In genomic region chr1:151716771-151717631, GRCh38 we compare ENCODE assay signal across 8 cellular contexts. TPM values are rescaled to one million over a fixed set of nuclear protein-coding genes. Genes with fewer than 3 reads are reported as not detected.
DNase-seq lines count a peak whose midpoint lies in the region; ATAC-seq and TF ChIP-seq lines count a peak whose summit lies in the region.

TSS of gene CELF3 (minus strand) at chr1:151716803. CDS start at chr1:151716020, 783 bp downstream.

- H3K36me3 ChIP-seq in BLaER1 treated with 17β-estradiol and CSF1 and Interleukin-3, amounts not matched to agents 10 nM and 100 nM = no peaks in the 10 kb centered on the region
- H3K36me3 ChIP-seq in IMR-90 (ENCODE audit: control insufficient read depth, insufficient read depth, low read length) = no peaks in the 10 kb centered on the region

- H2BK5ac ChIP-seq in IMR-90 (ENCODE audit: low read depth, low read length, poor library complexity, severe bottlenecking) = no peak within 1 kb of the TSS

- H3K9me3 ChIP-seq in BLaER1 treated with 17β-estradiol and CSF1 and Interleukin-3, amounts not matched to agents 10 nM and 100 nM (replicated peaks in 1 of 11) = no peaks in the 10 kb centered on the region
- no peaks in the 10 kb centered on the region for H3K9me3 ChIP-seq in IMR-90 (ENCODE audit: control insufficient read depth, insufficient read depth, low read length)

- dilution Hi-C loops in IMR-90 (cut with HindIII; ENCODE audit: low sequenced_read_pairs, unreplicated experiment) = no loop called here

- in situ Hi-C loops in IMR-90 (cut with MboI; ENCODE audit: low sequenced_read_pairs) = no loop called here

- DNase-seq in IMR-90 (no peak), SHP77 treated with DMSO at 0.1 percent for 48 hours (lab: John Stamatoyannopoulos, UW) (peak; percentile 100), head of caudate nucleus (peak; percentile 49 to 93 (median 77))
- DNase-seq in activated CD4-positive, CD25-positive, alpha-beta regulatory T cell treated with anti-CD3 and anti-CD28 coated beads, Interleukin-2, amount 50 U/mL, for 72 hours = no peak

- no peak within 1 kb of the TSS for H2AFZ ChIP-seq in IMR-90 (replicated peaks; ENCODE audit: low read length, poor library complexity)

- intact Hi-C loops in IMR-90 (cut with micrococcal nuclease) (loop anchor here (2.0 kb wide), 1 partner anchor 24 kb away; no protein-coding TSS in a partner anchor), head of caudate nucleus (cut with DNase I) (loop anchor here (10.0 kb wide), 1 partner anchor 102 kb away; the partner anchor contains the start of gene SNX27)

- BruUV-seq in IMR-90 (replicated peaks; lab: Mats Ljungman, UMichigan) = no TSS peak

- H2AK9ac ChIP-seq in IMR-90 (replicated peaks; ENCODE audit: low read depth, low read length, poor library complexity) = no peak within 1 kb of the TSS

- peak within 1 kb of the TSS; percentile 18 for H3K4me3 Mint-ChIP-seq in stimulated activated memory B cell treated with anti-CD40 and anti-IgM and Interleukin-4, amounts not matched to agents 10 μg/mL and 1 μg/mL and 100 μg/mL, for 72 hours

- no peak within 1 kb of the TSS for H3K4ac ChIP-seq in IMR-90 (ENCODE audit: low read depth, low read length)

- H4K8ac ChIP-seq in IMR-90 (ENCODE audit: low read depth in 2 of 2, low read length in 2 of 2) = no peak within 1 kb of the TSS

- no peak for TF ChIP-seq RAD21 in IMR-90 (IDR thresholded peaks at IDR 0.05; ENCODE audit: low read length)

- H2BK20ac ChIP-seq in IMR-90 (ENCODE audit: low read depth, low read length) = no peak within 1 kb of the TSS

- H2BK15ac ChIP-seq in IMR-90 (ENCODE audit: low read depth, low read length) = no peak within 1 kb of the TSS

- H3K23ac ChIP-seq in IMR-90 (ENCODE audit: low read depth, low read length) = 0 out of 2 replicates have a peak within 1 kb of the TSS, but pooled peaks have one; percentile 11

- no peak within 1 kb of the TSS for H4K5ac ChIP-seq in IMR-90 (ENCODE audit: low read depth, low read length)

- H4K20me1 ChIP-seq in BLaER1 treated with 17β-estradiol and CSF1 and Interleukin-3, amounts not matched to agents 10 nM and 100 nM = peaks cover 0 to 14% (median 0%) of the 10 kb centered on the region in 11 experiments; a peak in 3 of 22 replicates
- H4K20me1 ChIP-seq in IMR-90 (ENCODE audit: insufficient read depth, low read length) = no peaks in the 10 kb centered on the region; the same call in 1 of the 2 replicates

- H3K27ac ChIP-seq in BLaER1 treated with 17β-estradiol and CSF1 and Interleukin-3, amounts not matched to agents 10 nM and 100 nM = no peak within 1 kb of the TSS
- no peak within 1 kb of the TSS for H3K27ac ChIP-seq in IMR-90 (ENCODE audit: insufficient read depth, low read length)

- CTCF ChIA-PET in IMR-90 (lab: Yijun Ruan, JAX) = no interaction called here

- POLR2A ChIA-PET in IMR-90 (lab: Charles Lee; ENCODE audit: unreplicated experiment) = no interaction called here

- no peak within 1 kb of the TSS for H3K56ac ChIP-seq in IMR-90 (ENCODE audit: extremely low read depth, insufficient read depth, low read length)

- no peak for TF ChIP-seq CTCF in IMR-90 (conservative IDR thresholded peaks at IDR 0.05; ENCODE audit: low read depth, low read length)

- no peaks in the 10 kb centered on the region for H3K9me3 Mint-ChIP-seq in stimulated activated memory B cell treated with anti-CD40 and anti-IgM and Interleukin-4, amounts not matched to agents 10 μg/mL and 1 μg/mL and 100 μg/mL, for 72 hours

- H3K27ac Mint-ChIP-seq in stimulated activated memory B cell treated with anti-CD40 and anti-IgM and Interleukin-4, amounts not matched to agents 10 μg/mL and 1 μg/mL and 100 μg/mL, for 72 hours = no peak within 1 kb of the TSS

- H2BK120ac ChIP-seq in IMR-90 (ENCODE audit: low read depth, low read length) = no peak within 1 kb of the TSS

- peaks cover 26% of the 10 kb centered on the region for H3K4me1 Mint-ChIP-seq in stimulated activated memory B cell treated with anti-CD40 and anti-IgM and Interleukin-4, amounts not matched to agents 10 μg/mL and 1 μg/mL and 100 μg/mL, for 72 hours

- no peak for TF ChIP-seq POLR2A in IMR-90 (IDR thresholded peaks at IDR 0.05; ENCODE audit: low read depth, low read length)

- no peak within 1 kb of the TSS for H3K14ac ChIP-seq in IMR-90 (replicated peaks; ENCODE audit: low read depth, low read length)

- H3K9ac ChIP-seq in BLaER1 treated with 17β-estradiol and CSF1 and Interleukin-3, amounts not matched to agents 10 nM and 100 nM = no peak within 1 kb of the TSS
- H3K9ac ChIP-seq in IMR-90 (ENCODE audit: low read depth, low read length) = no peak within 1 kb of the TSS

- H3K4me3 ChIP-seq in BLaER1 treated with 17β-estradiol and CSF1 and Interleukin-3, amounts not matched to agents 10 nM and 100 nM = peak within 1 kb of the TSS in 1 of 10 experiments; percentile 16; a peak in 2 of 20 replicates
- no peak within 1 kb of the TSS for H3K4me3 ChIP-seq in IMR-90 (ENCODE audit: insufficient read depth, low read depth, low read length)

- peaks cover 55 to 79% (median 72%) of the 10 kb centered on the region in 11 experiments for H3K27me3 ChIP-seq in BLaER1 treated with 17β-estradiol and CSF1 and Interleukin-3, amounts not matched to agents 10 nM and 100 nM
- peaks cover 79% of the 10 kb centered on the region for H3K27me3 ChIP-seq in IMR-90 (ENCODE audit: control insufficient read depth, insufficient read depth, low read length)

- peak within 1 kb of the TSS; percentile 24 to 53 (median 38); a peak in 18 of 22 replicates for H3K4me2 ChIP-seq in BLaER1 treated with 17β-estradiol and CSF1 and Interleukin-3, amounts not matched to agents 10 nM and 100 nM
- H3K4me2 ChIP-seq in IMR-90 (ENCODE audit: low read depth, low read length) = peak within 1 kb of the TSS; percentile 26; the same call in 1 of the 2 replicates

- no peak within 1 kb of the TSS for H4K91ac ChIP-seq in IMR-90 (ENCODE audit: insufficient read depth, low read depth, low read length)

- no peaks in the 10 kb centered on the region for H3K9me1 ChIP-seq in IMR-90 (ENCODE audit: insufficient read depth, low read length)

- WGBS in IMR-90 (ENCODE audit: extremely low coverage in 2 of 2, insufficient read length in 1 of 2), 2 experiments = 2% methylated on average over 7 of the region's 27 CpGs; no CpG with 5 or more reads in 1 of the 2 experiments

- H3K4me1 ChIP-seq in BLaER1 treated with 17β-estradiol and CSF1 and Interleukin-3, amounts not matched to agents 10 nM and 100 nM = peaks cover 17 to 50% (median 44%) of the 10 kb centered on the region in 10 experiments
- peaks cover 2% of the 10 kb centered on the region; the same call in 1 of the 2 replicates for H3K4me1 ChIP-seq in IMR-90 (ENCODE audit: control insufficient read depth, insufficient read depth, low read length)

- H3K18ac ChIP-seq in IMR-90 (ENCODE audit: low read depth, low read length) = no peak within 1 kb of the TSS

- no peak within 1 kb of the TSS for H2AK5ac ChIP-seq in IMR-90 (ENCODE audit: low read depth, low read length)

- peaks cover 71% of the 10 kb centered on the region for H3K27me3 Mint-ChIP-seq in stimulated activated memory B cell treated with anti-CD40 and anti-IgM and Interleukin-4, amounts not matched to agents 10 μg/mL and 1 μg/mL and 100 μg/mL, for 72 hours

- H3K36me3 Mint-ChIP-seq in stimulated activated memory B cell treated with anti-CD40 and anti-IgM and Interleukin-4, amounts not matched to agents 10 μg/mL and 1 μg/mL and 100 μg/mL, for 72 hours = no peaks in the 10 kb centered on the region

- peak; percentile 30; the same call in 1 of the 2 replicates for ATAC-seq in IMR-90 (ENCODE audit: low read depth)
- no peak for ATAC-seq in stimulated activated memory B cell treated with anti-CD40 and anti-IgM and Interleukin-4, amounts not matched to agents 10 μg/mL and 1 μg/mL and 100 μg/mL, for 72 hours
- no peak for ATAC-seq in HG03439 (IDR thresholded peaks at IDR 0.05; ENCODE audit: unreplicated experiment)
- ATAC-seq in GM19397 (IDR thresholded peaks at IDR 0.05; ENCODE audit: unreplicated experiment) = no peak

- H3K79me1 ChIP-seq in IMR-90 (ENCODE audit: low read depth in 1 of 2, low read length in 2 of 2) = no peaks in the 10 kb centered on the region

TF ChIP-seq in IMR-90, 13 proteins besides CTCF, POLR2A, EP300 and RAD21 (continues in another document):
- no peak for TF ChIP-seq CHD1 (IDR thresholded peaks at IDR 0.05; ENCODE audit: low read depth, low read length)
- no peak for TF ChIP-seq MAFK (IDR thresholded peaks at IDR 0.05; ENCODE audit: low read depth, low read length)
- TF ChIP-seq, protein P1, sequence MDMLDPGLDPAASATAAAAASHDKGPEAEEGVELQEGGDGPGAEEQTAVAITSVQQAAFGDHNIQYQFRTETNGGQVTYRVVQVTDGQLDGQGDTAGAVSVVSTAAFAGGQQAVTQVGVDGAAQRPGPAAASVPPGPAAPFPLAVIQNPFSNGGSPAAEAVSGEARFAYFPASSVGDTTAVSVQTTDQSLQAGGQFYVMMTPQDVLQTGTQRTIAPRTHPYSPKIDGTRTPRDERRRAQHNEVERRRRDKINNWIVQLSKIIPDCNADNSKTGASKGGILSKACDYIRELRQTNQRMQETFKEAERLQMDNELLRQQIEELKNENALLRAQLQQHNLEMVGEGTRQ (IDR thresholded peaks at IDR 0.05; ENCODE audit: low read depth, low read length) = no peak
- no peak for TF ChIP-seq NFE2L2 (IDR thresholded peaks at IDR 0.05; ENCODE audit: low read depth, low read length)
- no peak for TF ChIP-seq RCOR1 (IDR thresholded peaks at IDR 0.05; ENCODE audit: insufficient replicate concordance, low read length)
- TF ChIP-seq FOS (IDR thresholded peaks at IDR 0.05; ENCODE audit: low read depth, low read length) = no peak
- no peak for TF ChIP-seq ELK1 (IDR thresholded peaks at IDR 0.05; ENCODE audit: borderline replicate concordance, low read depth, low read length)
- TF ChIP-seq MXI1 (IDR thresholded peaks at IDR 0.05; ENCODE audit: borderline replicate concordance, low read depth, low read length) = no peak
- TF ChIP-seq RFX5 (IDR thresholded peaks at IDR 0.05; ENCODE audit: low read depth, low read length) = no peak
- TF ChIP-seq CEBPB (IDR thresholded peaks at IDR 0.05; ENCODE audit: low read depth, low read length) = no peak
- TF ChIP-seq MAZ (IDR thresholded peaks at IDR 0.05; ENCODE audit: borderline replicate concordance, low read depth, low read length) = no peak
- no peak for TF ChIP-seq BHLHE40 (IDR thresholded peaks at IDR 0.05; ENCODE audit: low read depth, low read length)

RNA-seq across cellular contexts. Expression of gene CELF3, which starts in this region (rescaled TPM):
- total RNA-seq in IMR-90 (2012; rRNA removed) = not detected in 2 replicates
- polyA plus RNA-seq in IMR-90 (2012; rRNA removed) = not detected in 2 replicates
- not detected in 2 replicates for polyA plus RNA-seq in IMR-90 (2012; cell fraction: cytosol; rRNA removed)
- polyA plus RNA-seq in IMR-90 (2012; cell fraction: nucleus; rRNA removed; ENCODE audit: low replicate concordance) = not detected in 2 replicates

Comparison
In these comparisons a context has a peak if more than half of its experiments do, and no peak if none do; other contexts are left out.
1. Peak in ATAC-seq and H3K4me2 ChIP-seq in IMR-90; RNA of the gene not detected or under 1 TPM.
2. DNase-seq: peak in SHP77 treated with DMSO at 0.1 percent for 48 hours (single experiment) and head of caudate nucleus (42 of 42); none in IMR-90 (single experiment) and activated CD4-positive, CD25-positive, alpha-beta regulatory T cell treated with anti-CD3 and anti-CD28 coated beads, Interleukin-2, amount 50 U/mL, for 72 hours (single experiment).